ENCODE assay signal across 14 cellular contexts in genomic region chr6:138979813-138980668, GRCh38. TPM values are rescaled to one million over a fixed set of nuclear protein-coding genes. Genes with fewer than 3 reads are reported as not detected.
A peak's percentile ranks its signal among the peaks of the same experiment; 100 is the strongest.
DNase-seq lines count a peak whose midpoint lies in the region; ATAC-seq, FAIRE-seq and TF ChIP-seq lines count a peak whose summit lies in the region.
"Had no signal": no experiment of that assay in that cellular context is flagged by ENCODE, and none has a peak within 500 bp of the region (broad histone marks: within the 10 kb centered on the region; RNA-seq: fewer than 3 reads in every experiment).

No MANE protein-coding gene starts in this region.

- TF ChIP-seq POLR2A in GM12878 (IDR thresholded peaks at IDR 0.05; ENCODE audit: low read depth, low read length): no peak

- H3K4me3 ChIP-seq in GM12865 (ENCODE audit: low read depth, low read length) (no peak overlapping the region), GM12878 (no peak overlapping the region)
- H3K4me3 ChIP-seq: colonic mucosa had no signal

- H3K4me1 ChIP-seq in GM12878 (ENCODE audit: control insufficient read depth, insufficient read depth, low read length): peaks cover 9% of the 10 kb centered on the region; the same call in 1 of the 2 replicates

- H3K36me3 ChIP-seq in GM12878 (ENCODE audit: control insufficient read depth in 2 of 2, insufficient read depth in 2 of 2, low read length in 1 of 2): no peaks in the 10 kb centered on the region
- H3K36me3 ChIP-seq: BE2C, colonic mucosa had no signal

- no peak for TF ChIP-seq RAD21 in GM12878 (IDR thresholded peaks at IDR 0.05; ENCODE audit: insufficient read depth, low read depth, low read length)

- ATAC-seq in GM21723 (IDR thresholded peaks at IDR 0.05; ENCODE audit: unreplicated experiment): peak; percentile 40
- peak; percentile 49 for ATAC-seq in HG03469 (IDR thresholded peaks at IDR 0.05; ENCODE audit: unreplicated experiment)
- peak; percentile 74 for ATAC-seq in GM12878
- ATAC-seq in GM18861 (IDR thresholded peaks at IDR 0.05; ENCODE audit: unreplicated experiment): no peak
- ATAC-seq: stimulated activated naive CD8-positive, alpha-beta T cell treated with anti-CD3 and anti-CD28 coated beads, Interleukin-15, amount 100 ng/mL, for 72 hours had no signal

- WGBS in GM12878 (ENCODE audit: insufficient coverage, insufficient replicate concordance, low lambda C conversion rate, missing lambda C conversion rate): 79% methylated on average over 5 of the region's 5 CpGs

- intact Hi-C loops in GM12878 (cut with micrococcal nuclease; ENCODE audit: unreplicated experiment): no loop called here

- H2AFZ ChIP-seq in GM12878 (ENCODE audit: control insufficient read depth, low read depth, low read length): no peak overlapping the region

- TF ChIP-seq EP300 in GM12878 (IDR thresholded peaks at IDR 0.05; ENCODE audit: borderline replicate concordance in 1 of 2, control insufficient read depth in 1 of 2, low read depth in 2 of 2, low read length in 2 of 2): 0 out of 4 replicates have a peak, but pooled peaks of 1 of the 2 experiments have one; percentile 68

- H3K27ac ChIP-seq in GM12878 (ENCODE audit: control insufficient read depth, insufficient read depth): no peak overlapping the region
- H3K27ac ChIP-seq: colonic mucosa had no signal

- no peak for FAIRE-seq in GM12878 (lab: Jason Lieb, UNC)

- no peaks in the 10 kb centered on the region for H3K9me3 ChIP-seq in GM12878 (replicated peaks; ENCODE audit: control insufficient read depth, insufficient read depth, low read length)
- H3K9me3 ChIP-seq: BE2C, colonic mucosa had no signal

- no peaks in the 10 kb centered on the region for H3K27me3 ChIP-seq in GM12878 (replicated peaks in 1 of 2; ENCODE audit: control insufficient read depth in 2 of 2, insufficient read depth in 2 of 2, low read length in 1 of 2)
- H3K27me3 ChIP-seq: BE2C, colonic mucosa had no signal

- TF ChIP-seq CTCF in GM12865 (IDR thresholded peaks at IDR 0.05; ENCODE audit: insufficient read depth, low read depth, low read length, missing control alignments) (no peak), GM12878 (IDR thresholded peaks at IDR 0.05 in 2 of 3, conservative IDR thresholded peaks at IDR 0.05 in 1 of 3; ENCODE audit: control insufficient read depth in 2 of 3, extremely low read depth in 1 of 3, insufficient read depth in 1 of 3, low read depth in 3 of 3, low read length in 3 of 3) (no peak)

- POLR2A ChIA-PET in GM12878 (lab: Charles Lee): interaction anchor here (0.8 kb wide), 1 partner anchor 356 kb away, joined by 3 read pairs; no protein-coding TSS in a partner anchor

- H4K20me1 ChIP-seq in GM12878 (ENCODE audit: control insufficient read depth, insufficient read depth): 0 out of 2 replicates have a peak, but pooled peaks cover 3% of the 10 kb centered on the region

- DNase-seq in GM12865 (ENCODE audit: low read depth) (peak; percentile 25), GM12878 (ENCODE audit: low read depth, low spot score) (no peak), NCI-H774 (lab: John Stamatoyannopoulos, UW) (no peak), hippocampal formation (lab: John Stamatoyannopoulos, UW) (no peak)
- DNase-seq in stimulated activated CD4-positive, alpha-beta T cell treated with anti-CD3 and anti-CD28 coated beads, Interleukin-4, amount 100 ng/mL, for 1 hour: no peak
- DNase-seq: activated naive CD8-positive, alpha-beta T cell treated with anti-CD3 and anti-CD28 coated beads, Interleukin-2, amount 10 ng/mL, durations not matched to agents 7 days and 5 days; BE2C; colonic mucosa; NCI-H226; stimulated activated CD4-positive, alpha-beta T cell treated with anti-CD3 and anti-CD28 coated beads, Interleukin-4, amount 100 ng/mL, for 4 hours; stimulated activated naive CD8-positive, alpha-beta T cell treated with anti-CD3 and anti-CD28 coated beads, Interleukin-15, amount 100 ng/mL, for 72 hours had no signal

- H3K9ac ChIP-seq in GM12878 (ENCODE audit: control insufficient read depth, insufficient read depth, low read length): no peak overlapping the region

- peaks cover 86% of the 10 kb centered on the region for H3K79me2 ChIP-seq in GM12878 (ENCODE audit: control insufficient read depth, insufficient read depth, low read length)

- H3K4me2 ChIP-seq in GM12878 (ENCODE audit: control insufficient read depth, insufficient read depth): no peak overlapping the region

- BruUV-seq in GM12878 (replicated peaks; lab: Mats Ljungman, UMichigan): no TSS peak

- SMC1A ChIA-PET in GM12878 (lab: Charles Lee; ENCODE audit: uncharacterized antibody, unreplicated experiment): interaction anchor here (0.7 to 1.0 kb wide), 3 partner anchors 9 to 59 kb away, joined by 3 read pairs; no protein-coding TSS in a partner anchor

- in situ Hi-C loops in GM12878 (cut with MboI): no loop called here

- CTCF ChIA-PET in GM12878 (lab: Yijun Ruan, JAX): no interaction called here

- RAD21 ChIA-PET in GM12878 (lab: Charles Lee; ENCODE audit: unreplicated experiment): no interaction called here

TF ChIP-seq in GM12878, 131 proteins besides CTCF, POLR2A, EP300 and RAD21 (continues in another document):
- TF ChIP-seq MYB (IDR thresholded peaks at IDR 0.05; ENCODE audit: borderline replicate concordance, low read depth, low read length): no peak
- TF ChIP-seq ELK1 (IDR thresholded peaks at IDR 0.05; ENCODE audit: low read depth, low read length): no peak
- no peak for TF ChIP-seq RCOR1 (conservative IDR thresholded peaks at IDR 0.05; ENCODE audit: low read depth, low read length)
- 0 out of 2 replicates have a peak, but pooled peaks have one; percentile 23 for TF ChIP-seq ATF2 (IDR thresholded peaks at IDR 0.05; ENCODE audit: low read length)
- TF ChIP-seq SRF (IDR thresholded peaks at IDR 0.05; ENCODE audit: low read depth in 2 of 2, low read length in 2 of 2): 0 out of 4 replicates have a peak, but pooled peaks of 1 of the 2 experiments have one; percentile 10
- no peak for TF ChIP-seq NR2C2 (IDR thresholded peaks at IDR 0.05; ENCODE audit: borderline replicate concordance, control insufficient read depth, insufficient read length, low read depth)
- no peak for TF ChIP-seq ZNF217 (IDR thresholded peaks at IDR 0.05)

RNA-seq across cellular contexts. Expression of gene REPS1, which starts 8.0 kb away (rescaled TPM):
- 193 and 206 TPM in 2 replicates for total RNA-seq in GM12878 (2013; cell fraction: nucleolus; rRNA removed)
- total RNA-seq in GM12878 (2014; rRNA removed) (34.3 and 34.6 TPM in 2 replicates), GM12878 (2014; rRNA removed; fragmentation: Illumina TruSeq; extraction: Trizol) (45.7 and 45.9 TPM in 2 replicates), GM12878 (2021) (36.9 and 39.3 TPM in 2 replicates)
- 20.0 TPM for polyA plus RNA-seq in GM12878 (2011; ENCODE audit: low read depth)
- polyA plus RNA-seq in GM12878 (2011; rRNA removed) (59.3 and 76.2 TPM in 2 replicates), GM12878 (2014; fragmentation: Illumina TruSeq; extraction: Trizol) (43.9 and 44.3 TPM in 2 replicates), GM12878 (2014; fragmentation: Nextera tagmentation; extraction: Ambion mirVana) (10 to 100 TPM; 13.7 to 21.2 TPM), GM12878 (2014; rRNA removed) (28.8 and 31.5 TPM in 2 replicates), GM12878 (2016; fragmentation: Nextera tagmentation; extraction: Ambion mirVana) (10 to 100 TPM; 17.4 to 27.2 TPM)
- polyA plus RNA-seq in GM12878 (2011; cell fraction: cytosol; rRNA removed): 38.8 and 41.6 TPM in 2 replicates
- polyA plus RNA-seq in GM12878 (2011; cell fraction: nucleus; rRNA removed): 59.0 and 62.9 TPM in 2 replicates
- polyA plus RNA-seq in GM12878 (2012): 27.8 and 30.8 TPM in 2 replicates
- polyA minus RNA-seq in GM12878 (2011; rRNA and poly(A)+ RNA removed): 82.7 and 88.1 TPM in 2 replicates
- polyA minus RNA-seq in GM12878 (2011; cell fraction: cytosol; rRNA and poly(A)+ RNA removed): 28.3 and 51.9 TPM in 2 replicates
- 37.4 and 74.6 TPM in 2 replicates for polyA minus RNA-seq in GM12878 (2011; cell fraction: nucleus; rRNA and poly(A)+ RNA removed)

RNA-seq across cellular contexts. Expression of gene ABRACL, which starts 48.5 kb away (rescaled TPM):
- total RNA-seq in GM12878 (2013; cell fraction: nucleolus; rRNA removed): 20.0 and 24.9 TPM in 2 replicates
- 116 and 148 TPM in 2 replicates for total RNA-seq in GM12878 (2014; rRNA removed)
- total RNA-seq in GM12878 (2014; rRNA removed; fragmentation: Illumina TruSeq; extraction: Trizol): 141 and 144 TPM in 2 replicates
- total RNA-seq in GM12878 (2021): 108 and 111 TPM in 2 replicates
- 116 TPM for polyA plus RNA-seq in GM12878 (2011; ENCODE audit: low read depth)
- polyA plus RNA-seq in GM12878 (2011; rRNA removed): 179 and 270 TPM in 2 replicates
- polyA plus RNA-seq in GM12878 (2011; cell fraction: cytosol; rRNA removed): 70.9 and 75.7 TPM in 2 replicates
- polyA plus RNA-seq in GM12878 (2011; cell fraction: nucleus; rRNA removed): 53.3 and 72.9 TPM in 2 replicates
- 113 and 115 TPM in 2 replicates for polyA plus RNA-seq in GM12878 (2012)
- polyA plus RNA-seq in GM12878 (2014; fragmentation: Illumina TruSeq; extraction: Trizol): 161 and 187 TPM in 2 replicates
- 100 to 1,000 TPM; 636 to 647 TPM for polyA plus RNA-seq in GM12878 (2014; fragmentation: Nextera tagmentation; extraction: Ambion mirVana)
- polyA plus RNA-seq in GM12878 (2014; rRNA removed): 168 and 204 TPM in 2 replicates
- polyA plus RNA-seq in GM12878 (2016; fragmentation: Nextera tagmentation; extraction: Ambion mirVana): 100 to 1,000 TPM; 312 to 358 TPM
- 31.9 and 42.4 TPM in 2 replicates for polyA minus RNA-seq in GM12878 (2011; rRNA and poly(A)+ RNA removed)
- 17.2 TPM in 2 replicates for polyA minus RNA-seq in GM12878 (2011; cell fraction: cytosol; rRNA and poly(A)+ RNA removed)
- 10.9 and 19.0 TPM in 2 replicates for polyA minus RNA-seq in GM12878 (2011; cell fraction: nucleus; rRNA and poly(A)+ RNA removed)
